ENCODE assay signal across 4 cellular contexts in the genomic region with DNA sequence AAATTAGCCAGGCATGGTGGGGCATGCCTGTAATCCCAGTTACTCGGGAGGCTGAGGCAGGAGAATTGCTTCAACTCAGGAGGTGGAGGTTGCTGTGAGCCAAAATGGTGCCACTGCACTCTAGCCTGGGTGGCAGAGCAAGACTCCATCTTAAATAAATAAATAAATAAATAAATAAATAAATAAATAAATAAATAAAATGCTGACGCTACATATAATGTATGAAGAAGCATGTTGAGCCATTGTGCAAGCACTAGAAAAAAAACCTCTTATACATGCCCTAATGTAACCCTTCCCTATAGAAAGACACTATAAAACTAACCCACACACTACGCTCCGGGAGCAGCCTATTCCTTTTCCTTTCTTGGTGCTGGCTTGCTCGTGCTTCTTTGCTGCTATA.
TF ChIP-seq lines count a peak whose summit lies in the region.

No MANE protein-coding gene starts in this region.

TF ChIP-seq in A549, 52 proteins besides CTCF, POLR2A, EP300 and RAD21:
- peak; percentile 34 for TF ChIP-seq MAFK (IDR thresholded peaks at IDR 0.05; ENCODE audit: partially characterized antibody)
- TF ChIP-seq ZC3H11A (IDR thresholded peaks at IDR 0.05): peak; percentile 75

TF ChIP-seq in HEK293, 187 proteins besides CTCF, POLR2A, EP300 and RAD21 (continues in another document):
- peak; percentile 72; the same call in 1 of the 2 replicates for TF ChIP-seq ZNF394 (tag by site-specific recombination; IDR thresholded peaks at IDR 0.05; ENCODE audit: borderline replicate concordance)
- TF ChIP-seq, protein P1, sequence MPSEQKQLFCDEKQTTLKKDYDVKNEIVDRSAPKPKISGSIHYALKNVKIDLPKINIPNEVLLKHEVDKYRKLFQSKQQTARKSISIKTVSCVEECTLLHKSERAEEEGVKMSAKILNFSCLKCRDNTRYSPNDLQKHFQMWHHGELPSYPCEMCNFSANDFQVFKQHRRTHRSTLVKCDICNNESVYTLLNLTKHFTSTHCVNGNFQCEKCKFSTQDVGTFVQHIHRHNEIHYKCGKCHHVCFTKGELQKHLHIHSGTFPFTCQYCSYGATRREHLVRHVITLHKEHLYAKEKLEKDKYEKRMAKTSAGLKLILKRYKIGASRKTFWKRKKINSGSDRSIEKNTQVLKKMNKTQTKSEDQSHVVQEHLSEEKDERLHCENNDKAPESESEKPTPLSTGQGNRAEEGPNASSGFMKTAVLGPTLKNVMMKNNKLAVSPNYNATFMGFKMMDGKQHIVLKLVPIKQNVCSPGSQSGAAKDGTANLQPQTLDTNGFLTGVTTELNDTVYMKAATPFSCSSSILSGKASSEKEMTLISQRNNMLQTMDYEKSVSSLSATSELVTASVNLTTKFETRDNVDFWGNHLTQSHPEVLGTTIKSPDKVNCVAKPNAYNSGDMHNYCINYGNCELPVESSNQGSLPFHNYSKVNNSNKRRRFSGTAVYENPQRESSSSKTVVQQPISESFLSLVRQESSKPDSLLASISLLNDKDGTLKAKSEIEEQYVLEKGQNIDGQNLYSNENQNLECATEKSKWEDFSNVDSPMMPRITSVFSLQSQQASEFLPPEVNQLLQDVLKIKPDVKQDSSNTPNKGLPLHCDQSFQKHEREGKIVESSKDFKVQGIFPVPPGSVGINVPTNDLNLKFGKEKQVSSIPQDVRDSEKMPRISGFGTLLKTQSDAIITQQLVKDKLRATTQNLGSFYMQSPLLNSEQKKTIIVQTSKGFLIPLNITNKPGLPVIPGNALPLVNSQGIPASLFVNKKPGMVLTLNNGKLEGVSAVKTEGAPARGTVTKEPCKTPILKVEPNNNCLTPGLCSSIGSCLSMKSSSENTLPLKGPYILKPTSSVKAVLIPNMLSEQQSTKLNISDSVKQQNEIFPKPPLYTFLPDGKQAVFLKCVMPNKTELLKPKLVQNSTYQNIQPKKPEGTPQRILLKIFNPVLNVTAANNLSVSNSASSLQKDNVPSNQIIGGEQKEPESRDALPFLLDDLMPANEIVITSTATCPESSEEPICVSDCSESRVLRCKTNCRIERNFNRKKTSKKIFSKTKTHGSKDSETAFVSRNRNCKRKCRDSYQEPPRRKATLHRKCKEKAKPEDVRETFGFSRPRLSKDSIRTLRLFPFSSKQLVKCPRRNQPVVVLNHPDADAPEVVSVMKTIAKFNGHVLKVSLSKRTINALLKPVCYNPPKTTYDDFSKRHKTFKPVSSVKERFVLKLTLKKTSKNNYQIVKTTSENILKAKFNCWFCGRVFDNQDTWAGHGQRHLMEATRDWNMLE (tag by site-specific recombination; conservative IDR thresholded peaks at IDR 0.05; ENCODE audit: low read depth): peak; percentile 60; the same call in 1 of the 2 replicates
- peak; percentile 30; the same call in 1 of the 2 replicates for TF ChIP-seq ZNF433 (tag by site-specific recombination; IDR thresholded peaks at IDR 0.05; ENCODE audit: low read depth)
- TF ChIP-seq ZBTB8A (tag by site-specific recombination; IDR thresholded peaks at IDR 0.05): 0 out of 2 replicates have a peak, but pooled peaks have one; percentile 34
- peak; percentile 46 for TF ChIP-seq ZNF426 (tag by site-specific recombination; IDR thresholded peaks at IDR 0.05)
- peak; percentile 48 for TF ChIP-seq ZNF623 (tag by site-specific recombination; IDR thresholded peaks at IDR 0.05)
- TF ChIP-seq ZNF555 (tag by site-specific recombination; conservative IDR thresholded peaks at IDR 0.05): peak; percentile 45

TF ChIP-seq in IMR-90, 13 proteins besides CTCF, POLR2A, EP300 and RAD21:
- peak; percentile 58 for TF ChIP-seq MAFK (IDR thresholded peaks at IDR 0.05; ENCODE audit: low read depth, low read length)

TF ChIP-seq in K562, 482 proteins besides CTCF, POLR2A, EP300 and RAD21:
- TF ChIP-seq ZNF316 (IDR thresholded peaks at IDR 0.05) (peak; percentile 68), C11orf30 (IDR thresholded peaks at IDR 0.05; ENCODE audit: low read depth) (peak; percentile 46; the same call in 1 of the 2 replicates)
TF ChIP-seq in K562: peak in this region for 2; not testable (repeated sequence) for 480.
